8 cellular contexts compared by ENCODE assay signal in genomic region chr10:78972160-78972946, GRCh38.
DNase-seq lines count a peak whose midpoint lies in the region; ATAC-seq and TF ChIP-seq lines count a peak whose summit lies in the region.

No MANE protein-coding gene starts in this region.

- H3K4me3 ChIP-seq in lower lobe of right lung (peak overlapping the region; percentile 57), testis (no peak overlapping the region)

- peak overlapping the region; percentile 94 for H3K27ac Mint-ChIP-seq in dendritic cell treated with granulocyte-macrophage colony-stimulating factor and Interleukin-4, amounts not matched to agents 40 ng/mL and 50 ng/mL, for 4 days

- ATAC-seq in lower lobe of right lung (peak; percentile 60 to 69), GM19397 (IDR thresholded peaks at IDR 0.05; ENCODE audit: unreplicated experiment) (no peak)

- H3K4me1 ChIP-seq in lower lobe of right lung (peaks cover 39% of the 10 kb centered on the region), testis (peaks cover 30% of the 10 kb centered on the region)

- no peaks in the 10 kb centered on the region for H3K36me3 Mint-ChIP-seq in dendritic cell treated with granulocyte-macrophage colony-stimulating factor and Interleukin-4, amounts not matched to agents 40 ng/mL and 50 ng/mL, for 4 days (ENCODE audit: low read depth)

- peak; percentile 77 for DNase-seq in CD1c-positive myeloid dendritic cell (ENCODE audit: extremely low spot score)
- peak; percentile 73 for DNase-seq in NCI-H460 (ENCODE audit: extremely low read depth, low read depth)
- DNase-seq in lower lobe of right lung = peak; percentile 61
- DNase-seq in testis = peak; percentile 75
- DNase-seq in NCI-H2029 treated with DMSO at 0.1 percent for 48 hours (lab: John Stamatoyannopoulos, UW) = no peak
- no peak for DNase-seq in NK-92 (lab: John Stamatoyannopoulos, UW; ENCODE audit: unreplicated experiment)

- TF ChIP-seq POLR2A in testis (IDR thresholded peaks at IDR 0.05) = no peak

- H3K36me3 ChIP-seq in lower lobe of right lung = no peaks in the 10 kb centered on the region
- no peaks in the 10 kb centered on the region for H3K36me3 ChIP-seq in testis (ENCODE audit: low read depth, missing control alignments)

- TF ChIP-seq CTCF in lower lobe of right lung (IDR thresholded peaks at IDR 0.05) = no peak
- no peak for TF ChIP-seq CTCF in testis (IDR thresholded peaks at IDR 0.05)

- H3K4me3 Mint-ChIP-seq in dendritic cell treated with granulocyte-macrophage colony-stimulating factor and Interleukin-4, amounts not matched to agents 40 ng/mL and 50 ng/mL, for 4 days = peak overlapping the region; percentile 68

- H3K27me3 ChIP-seq in lower lobe of right lung (ENCODE audit: low read depth) (no peaks in the 10 kb centered on the region), testis (no peaks in the 10 kb centered on the region)

- peaks cover 78% of the 10 kb centered on the region for H3K4me1 Mint-ChIP-seq in dendritic cell treated with granulocyte-macrophage colony-stimulating factor and Interleukin-4, amounts not matched to agents 40 ng/mL and 50 ng/mL, for 4 days (ENCODE audit: low read depth)

- H3K27ac ChIP-seq in lower lobe of right lung = peak overlapping the region; percentile 93
- peak overlapping the region; percentile 89 to 91 for H3K27ac ChIP-seq in testis

- peaks cover 2% of the 10 kb centered on the region for H3K27me3 Mint-ChIP-seq in dendritic cell treated with granulocyte-macrophage colony-stimulating factor and Interleukin-4, amounts not matched to agents 40 ng/mL and 50 ng/mL, for 4 days

- WGBS in testis, 2 donors = 28 to 36% methylated on average over 4 to 11 of the region's 11 CpGs

- H3K9me3 ChIP-seq in lower lobe of right lung (no peaks in the 10 kb centered on the region), testis (no peaks in the 10 kb centered on the region)

- intact Hi-C loops in dendritic cell treated with granulocyte-macrophage colony-stimulating factor and Interleukin-4, amounts not matched to agents 40 ng/mL and 50 ng/mL, for 4 days (cut with micrococcal nuclease) = no loop called here
- intact Hi-C loops in lower lobe of right lung (cut with DNase I) (no loop called here), testis (cut with DNase I; ENCODE audit: low total_unique reads) (loop anchor here (10.0 kb wide), 1 partner anchor 198 kb away; no protein-coding TSS in a partner anchor)

- no peaks in the 10 kb centered on the region for H3K9me3 Mint-ChIP-seq in dendritic cell treated with granulocyte-macrophage colony-stimulating factor and Interleukin-4, amounts not matched to agents 40 ng/mL and 50 ng/mL, for 4 days

Comparison
In these comparisons a context has a peak if more than half of its experiments do, and no peak if none do; other contexts are left out.
1. DNase-seq: peak in CD1c-positive myeloid dendritic cell (single experiment), NCI-H460 (single experiment), lower lobe of right lung (single experiment) and testis (single experiment); none in NCI-H2029 treated with DMSO at 0.1 percent for 48 hours (single experiment) and NK-92 (single experiment).